6 cellular contexts compared by ENCODE assay signal in the genomic region with DNA sequence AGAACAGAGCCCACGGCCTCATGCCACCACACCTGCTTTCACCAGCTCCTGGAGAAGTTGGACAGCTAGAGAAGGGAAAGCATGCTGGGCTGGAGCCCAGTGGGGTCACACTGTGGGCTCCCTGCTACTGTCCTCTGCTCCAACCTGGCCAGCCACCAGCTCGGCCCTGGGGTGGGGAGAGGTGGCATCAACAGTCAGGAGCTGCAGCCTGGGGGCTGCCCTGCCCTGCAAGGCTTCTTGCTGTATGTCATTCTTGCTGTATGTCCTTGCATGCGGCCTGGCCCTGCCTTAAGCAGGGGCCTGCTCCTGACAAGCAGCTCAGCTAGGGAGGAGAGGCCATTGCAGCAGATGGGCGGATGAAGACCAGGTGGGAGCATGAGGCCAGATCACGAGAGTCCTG. TPM values are rescaled to one million over a fixed set of nuclear protein-coding genes. Genes with fewer than 3 reads are reported as not detected.
"Had no signal": no experiment of that assay in that cellular context is flagged by ENCODE, and none has a peak within 500 bp of the region (broad histone marks: within the 10 kb centered on the region; RNA-seq: fewer than 3 reads in every experiment).

No MANE protein-coding gene starts in this region.

- H3K9me3 Mint-ChIP-seq: IgD-negative memory B cell had no signal

- H3K36me3 Mint-ChIP-seq: IgD-negative memory B cell had no signal

- ATAC-seq: HepG2, K562 had no signal

- H3K27ac ChIP-seq: HL-60 had no signal

- DNase-seq: IMR-90 had no signal

- H3K27ac Mint-ChIP-seq: IgD-negative memory B cell had no signal

- H3K4me3 ChIP-seq: K562 had no signal

RNA-seq across cellular contexts. Expression of gene CCL2, which starts 50.7 kb away (rescaled TPM):
- total RNA-seq: HepG2, HT-29 had no signal
- polyA plus RNA-seq: HepG2, IgD-negative memory B cell had no signal
